In genomic region chr2:216111122-216111521, GRCh38 we compare ENCODE assay signal across 10 cellular contexts. TPM values are rescaled to one million over a fixed set of nuclear protein-coding genes. Genes with fewer than 3 reads are reported as not detected.
DNase-seq lines count a peak whose midpoint lies in the region; ATAC-seq and TF ChIP-seq lines count a peak whose summit lies in the region.
"Had no signal": no experiment of that assay in that cellular context is flagged by ENCODE, and none has a peak within 500 bp of the region (broad histone marks: within the 10 kb centered on the region; RNA-seq: fewer than 3 reads in every experiment).

No MANE protein-coding gene starts in this region.

- H3K36me3 Mint-ChIP-seq in H9 (ENCODE audit: insufficient read depth in 1 of 3, low read depth in 3 of 3), result peaks cover 40 to 63% (median 56%) of the 10 kb centered on the region in 3 experiments
- peaks cover 66% of the 10 kb centered on the region for H3K36me3 Mint-ChIP-seq in activated CD8-positive, alpha-beta T cell treated with anti-CD3 and anti-CD28 coated beads, Interleukin-2, amount 10 ng/mL, durations not matched to agents 7 days and 5 days (ENCODE audit: low read depth)
- H3K36me3 Mint-ChIP-seq in mesothelial cell of epicardium, result peaks cover 17% of the 10 kb centered on the region

- H3K79me2 ChIP-seq in H9 (ENCODE audit: insufficient read depth, low read length), result peaks cover 21% of the 10 kb centered on the region; the same call in 1 of the 2 replicates

- H3K27me3 ChIP-seq in BLaER1 (no peaks in the 10 kb centered on the region), H9 (ENCODE audit: insufficient read depth, low read length) (no peaks in the 10 kb centered on the region), SJCRH30 (no peaks in the 10 kb centered on the region)
- H3K27me3 ChIP-seq: cardiac muscle cell had no signal

- H3K4me2 ChIP-seq in BLaER1 (peak overlapping the region; percentile 84), H9 (ENCODE audit: insufficient read depth, insufficient read length, low read length) (no peak overlapping the region)

- DNase-seq in H9 (no peak), mesothelial cell of epicardium (ENCODE audit: low spot score in 2 of 2, unreplicated experiment in 2 of 2) (no peak), SJCRH30 (no peak), NOMO-1 treated with dmso at 0.1 percent for 144 hours (lab: John Stamatoyannopoulos, UW; ENCODE audit: unreplicated experiment) (no peak)
- no peak for DNase-seq in activated CD8-positive, alpha-beta T cell treated with anti-CD3 and anti-CD28 coated beads, Interleukin-2, amount 10 ng/mL, durations not matched to agents 7 days and 5 days
- DNase-seq: NCI-H1092 had no signal

- H2BK15ac ChIP-seq in H9 (ENCODE audit: low read depth, low read length), result no peak overlapping the region

- no peak overlapping the region for H2AFZ ChIP-seq in H9 (ENCODE audit: low read length)

- no peak overlapping the region for H2BK120ac ChIP-seq in H9 (ENCODE audit: low read depth, low read length, poor library complexity, severe bottlenecking)

- no peak overlapping the region for H3T11ph ChIP-seq in H9 (ENCODE audit: low read length)

- H4K20me1 ChIP-seq in BLaER1 (peaks cover 43% of the 10 kb centered on the region), H9 (ENCODE audit: control insufficient read depth, insufficient read depth, insufficient read length) (no peaks in the 10 kb centered on the region)

- CTCF ChIA-PET in activated CD8-positive, alpha-beta T cell treated with anti-CD3 and anti-CD28 coated beads, Interleukin-2, amount 10 ng/mL, durations not matched to agents 7 days and 5 days (lab: Charles Lee), result interaction anchor here (0.9 to 6.1 kb wide), 18 partner anchors 8 to 94 kb away, joined by 3 to 76 read pairs (median 6); partner anchors contain the start of genes PECR and TMEM169

- H4K91ac ChIP-seq in H9 (ENCODE audit: insufficient read length, low read depth, low read length), result no peak overlapping the region

- H3K9me3 ChIP-seq in BLaER1, result no peaks in the 10 kb centered on the region
- H3K9me3 ChIP-seq in H9 (ENCODE audit: control insufficient read depth, low read depth, low read length), result no peaks in the 10 kb centered on the region
- no peaks in the 10 kb centered on the region for H3K9me3 ChIP-seq in SJCRH30 (replicated peaks)

- no peak for ATAC-seq in activated CD8-positive, alpha-beta T cell treated with anti-CD3 and anti-CD28 coated beads, Interleukin-2, amount 10 ng/mL, durations not matched to agents 7 days and 5 days
- ATAC-seq in HG03280 (IDR thresholded peaks at IDR 0.05; ENCODE audit: unreplicated experiment) (no peak), HG03108 (IDR thresholded peaks at IDR 0.05; ENCODE audit: unreplicated experiment) (no peak)

- H3K27ac ChIP-seq in BLaER1, result peak overlapping the region; percentile 99; the same call in 1 of the 2 replicates
- H3K27ac ChIP-seq in H9 (ENCODE audit: insufficient read length, low read depth, low read length), result no peak overlapping the region
- no peak overlapping the region for H3K27ac ChIP-seq in SJCRH30
- H3K27ac ChIP-seq: cardiac muscle cell had no signal

- no peak overlapping the region for H3K23ac ChIP-seq in H9 (ENCODE audit: insufficient read length, low read depth, low read length)

- H3K23me2 ChIP-seq in H9 (ENCODE audit: insufficient read length, low read depth, low read length, poor library complexity, severe bottlenecking), result peaks cover 8% of the 10 kb centered on the region

- H3K4me3 ChIP-seq in BLaER1 (peak overlapping the region; percentile 89; the same call in 1 of the 2 replicates), SJCRH30 (no peak overlapping the region)

- H3K27ac Mint-ChIP-seq in H9, result peak overlapping the region; percentile 46 to 97 (median 70); a peak in 6 of 7 replicates
- peak overlapping the region; percentile 99 for H3K27ac Mint-ChIP-seq in activated CD8-positive, alpha-beta T cell treated with anti-CD3 and anti-CD28 coated beads, Interleukin-2, amount 10 ng/mL, durations not matched to agents 7 days and 5 days
- peak overlapping the region; percentile 100 for H3K27ac Mint-ChIP-seq in mesothelial cell of epicardium

- WGBS in H9 (ENCODE audit: extremely low coverage, insufficient read length, low lambda C conversion rate), result no CpG with 5 or more reads among the region's 7 CpGs

- H3K79me1 ChIP-seq in H9 (ENCODE audit: insufficient read depth, low read depth, low read length, poor library complexity, severe bottlenecking), result no peaks in the 10 kb centered on the region

- H3K4me3 Mint-ChIP-seq in H9 (peak overlapping the region; percentile 99 to 100), mesothelial cell of epicardium (peak overlapping the region; percentile 100)
- peak overlapping the region; percentile 99 for H3K4me3 Mint-ChIP-seq in activated CD8-positive, alpha-beta T cell treated with anti-CD3 and anti-CD28 coated beads, Interleukin-2, amount 10 ng/mL, durations not matched to agents 7 days and 5 days

- no peak overlapping the region for H2BK5ac ChIP-seq in H9 (ENCODE audit: insufficient read length, low read length)

- H3K36me3 ChIP-seq in BLaER1, result peaks cover 45% of the 10 kb centered on the region
- H3K36me3 ChIP-seq in SJCRH30, result peaks cover 57% of the 10 kb centered on the region

- TF ChIP-seq CTCF in H9 (conservative IDR thresholded peaks at IDR 0.05) (no peak), mesothelial cell of epicardium (IDR thresholded peaks at IDR 0.05; ENCODE audit: unreplicated experiment) (no peak)

- no peak overlapping the region for H4K5ac ChIP-seq in H9 (ENCODE audit: insufficient read length, low read depth, low read length)

- no peak overlapping the region for H3K56ac ChIP-seq in H9 (ENCODE audit: insufficient read length, low read depth, low read length)

- H3K9me3 Mint-ChIP-seq in H9 (peaks cover 0 to 3% of the 10 kb centered on the region in 2 experiments; a peak in 2 of 5 replicates), mesothelial cell of epicardium (no peaks in the 10 kb centered on the region)
- no peaks in the 10 kb centered on the region for H3K9me3 Mint-ChIP-seq in activated CD8-positive, alpha-beta T cell treated with anti-CD3 and anti-CD28 coated beads, Interleukin-2, amount 10 ng/mL, durations not matched to agents 7 days and 5 days (ENCODE audit: insufficient read depth)

- H3K4me1 Mint-ChIP-seq in H9 (peaks cover 49 to 69% of the 10 kb centered on the region in 2 experiments), mesothelial cell of epicardium (peaks cover 54% of the 10 kb centered on the region)
- peaks cover 65% of the 10 kb centered on the region for H3K4me1 Mint-ChIP-seq in activated CD8-positive, alpha-beta T cell treated with anti-CD3 and anti-CD28 coated beads, Interleukin-2, amount 10 ng/mL, durations not matched to agents 7 days and 5 days (ENCODE audit: low read depth)

- no peak overlapping the region for H3K4ac ChIP-seq in H9 (ENCODE audit: low read depth, low read length)

- H3K27me3 Mint-ChIP-seq in H9 (ENCODE audit: low read depth) (no peaks in the 10 kb centered on the region), mesothelial cell of epicardium (ENCODE audit: low read depth) (no peaks in the 10 kb centered on the region)
- H3K27me3 Mint-ChIP-seq in activated CD8-positive, alpha-beta T cell treated with anti-CD3 and anti-CD28 coated beads, Interleukin-2, amount 10 ng/mL, durations not matched to agents 7 days and 5 days (ENCODE audit: low read depth), result no peaks in the 10 kb centered on the region

- no peak overlapping the region for H4K8ac ChIP-seq in H9 (replicated peaks; ENCODE audit: insufficient read length, low read depth, low read length)

- H2BK20ac ChIP-seq in H9 (ENCODE audit: low read depth, low read length, poor library complexity, severe bottlenecking), result no peak overlapping the region

- no peak overlapping the region for H2BK12ac ChIP-seq in H9 (ENCODE audit: insufficient read length, low read depth, low read length)

- POLR2A ChIA-PET in activated CD8-positive, alpha-beta T cell treated with anti-CD3 and anti-CD28 coated beads, Interleukin-2, amount 10 ng/mL, durations not matched to agents 7 days and 5 days (lab: Charles Lee), result interaction anchor here (0.6 to 1.7 kb wide), 2 partner anchors 9 to 19 kb away, joined by 3 to 11 read pairs; no protein-coding TSS in a partner anchor

- no peak overlapping the region for H3K18ac ChIP-seq in H9 (ENCODE audit: insufficient read length, low read depth, low read length)

- H3K4me1 ChIP-seq in BLaER1, result peaks cover 59% of the 10 kb centered on the region
- H3K4me1 ChIP-seq in H9 (ENCODE audit: insufficient read depth, low read length), result peaks cover 2% of the 10 kb centered on the region; the same call in 1 of the 2 replicates
- peaks cover 21% of the 10 kb centered on the region for H3K4me1 ChIP-seq in SJCRH30

- H3K9ac ChIP-seq in BLaER1 (peak overlapping the region; percentile 99; the same call in 1 of the 2 replicates), H9 (ENCODE audit: extremely low read depth, insufficient read length, low read length) (no peak overlapping the region)

- no peak overlapping the region for H3K14ac ChIP-seq in H9 (ENCODE audit: insufficient read depth, low read length)

- no peak overlapping the region for H2AK5ac ChIP-seq in H9 (ENCODE audit: insufficient read length, low read length)

RNA-seq across cellular contexts. Expression of gene XRCC5, which starts 2.0 kb away (rescaled TPM):
- 613 and 618 TPM in 2 replicates for total RNA-seq in H9 (2021)
- total RNA-seq in activated CD8-positive, alpha-beta T cell treated with anti-CD3 and anti-CD28 coated beads, Interleukin-2, amount 10 ng/mL, durations not matched to agents 7 days and 5 days, result 100 to 1,000 TPM; 362 to 394 TPM
- total RNA-seq in mesothelial cell of epicardium, result 291 to 294 TPM (median 291 TPM) in 3 replicates
- 449 and 483 TPM in 2 replicates for total RNA-seq in SJCRH30 (2014; rRNA removed; shearing (Covaris generic))

RNA-seq across cellular contexts. Expression of gene TMEM169, which starts 29.4 kb away (rescaled TPM):
- 0.97 and 1.0 TPM in 2 replicates for total RNA-seq in H9 (2021)
- total RNA-seq in activated CD8-positive, alpha-beta T cell treated with anti-CD3 and anti-CD28 coated beads, Interleukin-2, amount 10 ng/mL, durations not matched to agents 7 days and 5 days, result 1 to 10 TPM; 1.2 to 1.4 TPM
- total RNA-seq in mesothelial cell of epicardium, result 0.71 to 0.84 TPM (median 0.78 TPM) in 3 replicates
- total RNA-seq in SJCRH30 (2014; rRNA removed; shearing (Covaris generic)), result 6.6 and 8.2 TPM in 2 replicates

RNA-seq across cellular contexts. Expression of gene PECR, which starts 29.5 kb away (rescaled TPM):
- total RNA-seq in H9 (2021) (15.3 and 16.5 TPM in 2 replicates), mesothelial cell of epicardium (9.3 to 12.2 TPM (median 9.7 TPM) in 3 replicates)
- total RNA-seq in activated CD8-positive, alpha-beta T cell treated with anti-CD3 and anti-CD28 coated beads, Interleukin-2, amount 10 ng/mL, durations not matched to agents 7 days and 5 days, result 10 to 100 TPM; 29.0 to 30.3 TPM
- 20.5 and 21.0 TPM in 2 replicates for total RNA-seq in SJCRH30 (2014; rRNA removed; shearing (Covaris generic))
